8 cellular contexts compared by ENCODE assay signal in the genomic region with DNA sequence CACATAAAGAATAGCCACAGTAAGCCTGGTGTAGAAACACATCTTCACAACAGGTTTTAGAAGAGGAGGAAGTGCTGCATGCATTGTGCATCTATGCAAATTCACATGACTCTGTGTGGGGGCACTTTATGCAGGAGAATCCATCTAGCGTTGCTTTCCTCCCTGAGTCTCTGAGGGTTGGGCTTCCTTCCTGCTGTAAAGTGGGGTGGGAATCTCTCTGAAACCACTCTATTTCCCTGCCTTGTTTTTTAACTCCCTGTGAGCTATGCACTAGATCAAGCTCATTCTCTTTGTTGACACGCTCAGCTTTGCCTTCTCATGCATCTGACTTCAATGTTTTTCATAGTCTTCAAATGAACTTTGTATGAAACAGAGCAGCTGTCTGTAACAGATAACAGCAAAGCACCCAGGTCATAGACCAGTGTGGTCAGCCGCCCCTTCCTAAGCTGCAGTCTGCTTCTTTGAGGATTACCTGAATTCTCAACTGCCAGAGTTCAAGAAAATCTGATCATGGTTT.
DNase-seq lines count a peak whose midpoint lies in the region; ATAC-seq and TF ChIP-seq lines count a peak whose summit lies in the region.

No MANE protein-coding gene starts in this region.

- DNase-seq in Jurkat, Clone E6-1 (ENCODE audit: low read depth, low spot score) = peak; percentile 100
- DNase-seq in effector memory CD8-positive, alpha-beta T cell = peak in 1 of 3 experiments; percentile 15
- DNase-seq in NOMO-1 treated with dmso at 0.1 percent for 144 hours (lab: John Stamatoyannopoulos, UW; ENCODE audit: unreplicated experiment) (no peak), cardiac septum (ENCODE audit: low spot score) (no peak), DMS 273 treated with DMSO at 0.1 percent for 48 hours (lab: John Stamatoyannopoulos, UW) (no peak), NCI-H226 (no peak)

- no peaks in the 10 kb centered on the region for H3K27me3 Mint-ChIP-seq in effector memory CD8-positive, alpha-beta T cell

- peak overlapping the region; percentile 82 to 86 for H3K27ac Mint-ChIP-seq in effector memory CD8-positive, alpha-beta T cell

- intact Hi-C loops in cardiac septum (cut with DNase I) = no loop called here

- ATAC-seq in GM18505 (IDR thresholded peaks at IDR 0.05; ENCODE audit: unreplicated experiment) (peak; percentile 95), GM21576 (IDR thresholded peaks at IDR 0.05; ENCODE audit: unreplicated experiment) (peak; percentile 97)
- peak; percentile 72 for ATAC-seq in effector memory CD8-positive, alpha-beta T cell (replicated peaks)

- TF ChIP-seq POLR2A in GM18505 (IDR thresholded peaks at IDR 0.05; ENCODE audit: borderline replicate concordance, extremely low read depth, insufficient read depth, insufficient read length) = no peak

- H3K36me3 Mint-ChIP-seq in effector memory CD8-positive, alpha-beta T cell (ENCODE audit: insufficient read depth) = no peaks in the 10 kb centered on the region

- H3K9me3 Mint-ChIP-seq in effector memory CD8-positive, alpha-beta T cell = no peaks in the 10 kb centered on the region

- peak overlapping the region; percentile 60 to 61 for H3K4me3 Mint-ChIP-seq in effector memory CD8-positive, alpha-beta T cell

- peaks cover 20 to 34% of the 10 kb centered on the region in 2 donors for H3K4me1 Mint-ChIP-seq in effector memory CD8-positive, alpha-beta T cell (ENCODE audit: low read depth in 2 of 2)

- peak overlapping the region; percentile 17; the same call in 1 of the 2 replicates for H3K4me3 ChIP-seq in Jurkat, Clone E6-1 (ENCODE audit: low read length)
